2 cellular contexts compared by ENCODE assay signal in the genomic region with DNA sequence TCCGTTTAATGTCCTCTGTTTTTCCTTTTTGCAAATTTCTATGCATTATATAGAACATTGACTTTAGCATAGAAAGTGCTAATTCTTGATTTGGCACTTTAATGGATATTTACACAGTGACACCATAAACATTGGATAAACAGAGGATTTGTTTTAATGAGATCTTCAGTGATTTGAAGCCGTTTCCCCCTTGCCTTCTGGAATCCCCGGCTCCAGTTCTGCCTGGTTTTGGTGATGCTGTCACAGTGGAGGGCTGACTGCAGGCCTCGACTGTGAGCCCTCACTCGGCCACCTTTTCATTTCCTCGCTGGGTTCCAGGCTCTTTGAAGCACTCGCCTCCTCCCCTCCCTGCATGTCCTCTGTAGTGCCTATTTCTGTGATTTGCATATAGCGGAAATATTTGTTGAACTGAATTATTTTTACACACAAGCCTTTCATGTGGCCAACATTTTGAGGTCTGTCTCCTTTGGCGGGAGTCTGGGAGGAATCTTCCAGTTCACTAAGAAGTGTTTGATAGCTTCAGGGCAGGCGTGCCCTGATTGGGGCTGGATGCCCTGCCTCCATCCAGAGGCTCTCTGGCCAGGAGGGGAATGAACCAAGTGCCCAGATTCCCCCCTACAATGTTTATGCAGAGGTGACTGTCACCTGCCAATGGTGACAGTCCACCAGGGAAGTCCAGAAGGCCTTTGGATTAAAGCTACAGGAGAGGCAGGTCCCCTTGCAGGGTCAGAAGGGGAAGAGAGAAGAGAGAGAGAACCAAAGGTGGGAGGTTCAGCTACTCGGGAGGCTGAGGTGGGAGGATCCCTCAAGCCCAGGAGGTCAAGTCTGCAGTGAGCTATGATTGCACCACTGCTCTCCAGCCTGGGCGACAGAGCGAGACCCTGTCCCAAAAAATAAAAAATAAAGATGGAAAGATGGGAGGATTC.
TF ChIP-seq lines count a peak whose summit lies in the region.

No MANE protein-coding gene starts in this region.

TF ChIP-seq in IMR-90, 13 proteins besides CTCF, POLR2A, EP300 and RAD21 (continued from another document):
- TF ChIP-seq, protein P1, sequence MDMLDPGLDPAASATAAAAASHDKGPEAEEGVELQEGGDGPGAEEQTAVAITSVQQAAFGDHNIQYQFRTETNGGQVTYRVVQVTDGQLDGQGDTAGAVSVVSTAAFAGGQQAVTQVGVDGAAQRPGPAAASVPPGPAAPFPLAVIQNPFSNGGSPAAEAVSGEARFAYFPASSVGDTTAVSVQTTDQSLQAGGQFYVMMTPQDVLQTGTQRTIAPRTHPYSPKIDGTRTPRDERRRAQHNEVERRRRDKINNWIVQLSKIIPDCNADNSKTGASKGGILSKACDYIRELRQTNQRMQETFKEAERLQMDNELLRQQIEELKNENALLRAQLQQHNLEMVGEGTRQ (IDR thresholded peaks at IDR 0.05; ENCODE audit: low read depth, low read length) = no peak
- TF ChIP-seq MAZ (IDR thresholded peaks at IDR 0.05; ENCODE audit: borderline replicate concordance, low read depth, low read length) = no peak
- no peak for TF ChIP-seq SMC3 (IDR thresholded peaks at IDR 0.05; ENCODE audit: low read depth, low read length)
- no peak for TF ChIP-seq FOS (IDR thresholded peaks at IDR 0.05; ENCODE audit: low read depth, low read length)
- TF ChIP-seq MAFK (IDR thresholded peaks at IDR 0.05; ENCODE audit: low read depth, low read length) = no peak
- TF ChIP-seq NFE2L2 (IDR thresholded peaks at IDR 0.05; ENCODE audit: low read depth, low read length) = no peak
- no peak for TF ChIP-seq BHLHE40 (IDR thresholded peaks at IDR 0.05; ENCODE audit: low read depth, low read length)
- no peak for TF ChIP-seq CHD1 (IDR thresholded peaks at IDR 0.05; ENCODE audit: low read depth, low read length)
- TF ChIP-seq RFX5 (IDR thresholded peaks at IDR 0.05; ENCODE audit: low read depth, low read length) = no peak
- TF ChIP-seq RCOR1 (IDR thresholded peaks at IDR 0.05; ENCODE audit: insufficient replicate concordance, low read length) = no peak

TF ChIP-seq in SK-N-SH treated with all-trans-retinoic acid at 6 μM for 48 hours, 23 proteins besides CTCF, POLR2A, EP300 and RAD21:
- TF ChIP-seq POU6F1 (CRISPR knock-in tag; IDR thresholded peaks at IDR 0.05; ENCODE audit: borderline replicate concordance, low read depth) = no peak
TF ChIP-seq in SK-N-SH treated with all-trans-retinoic acid at 6 μM for 48 hours: peak in this region for 0.
